ENCODE assay signal across 20 cellular contexts in the genomic region with DNA sequence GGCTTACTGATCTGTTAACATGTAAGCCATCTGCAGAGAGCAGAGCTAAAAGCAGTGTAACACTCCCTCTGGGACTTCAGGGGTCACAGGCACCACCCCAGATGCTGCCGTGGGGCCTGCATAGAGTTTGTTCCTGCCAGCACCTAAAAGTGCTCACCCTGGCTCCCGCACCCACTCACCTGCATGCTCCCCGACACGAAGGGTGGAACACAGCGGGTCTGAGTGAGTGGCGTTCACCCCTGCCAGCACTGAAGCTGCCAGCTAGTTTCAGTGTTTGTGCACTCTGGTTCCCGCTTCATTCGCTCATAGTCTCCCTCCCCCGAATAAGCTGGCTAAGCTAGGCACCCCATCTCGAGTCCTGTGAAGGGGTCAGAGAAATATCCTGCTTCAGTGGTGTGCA.
DNase-seq lines count a peak whose midpoint lies in the region; TF ChIP-seq lines count a peak whose summit lies in the region.
"Had no signal": no experiment of that assay in that cellular context is flagged by ENCODE, and none has a peak within 500 bp of the region (broad histone marks: within the 10 kb centered on the region; RNA-seq: fewer than 3 reads in every experiment).

No MANE protein-coding gene starts in this region.

- H3K79me2 ChIP-seq in H9 (ENCODE audit: insufficient read depth, low read length) (no peaks in the 10 kb centered on the region), OCI-LY7 (ENCODE audit: insufficient read depth, low read depth, low read length) (no peaks in the 10 kb centered on the region)

- H3K27ac Mint-ChIP-seq in H9, result no peak overlapping the region
- H3K27ac Mint-ChIP-seq in nephron progenitor cell, result peak overlapping the region; percentile 43
- H3K27ac Mint-ChIP-seq: CD4-positive, alpha-beta memory T cell had no signal

- no peak overlapping the region for H4K91ac ChIP-seq in H9 (ENCODE audit: insufficient read length, low read depth, low read length)

- H3K79me1 ChIP-seq in H9 (ENCODE audit: insufficient read depth, low read depth, low read length, poor library complexity, severe bottlenecking), result no peaks in the 10 kb centered on the region

- TF ChIP-seq EP300 in suprapubic skin (IDR thresholded peaks at IDR 0.05), result no peak

- no peak overlapping the region for H3K18ac ChIP-seq in H9 (ENCODE audit: insufficient read length, low read depth, low read length)

- H3K36me3 ChIP-seq in OCI-LY7 (ENCODE audit: insufficient read depth, low read length) (no peaks in the 10 kb centered on the region), suprapubic skin (no peaks in the 10 kb centered on the region)
- H3K36me3 ChIP-seq: SJSA1 had no signal

- H3K27me3 Mint-ChIP-seq in H9 (ENCODE audit: low read depth) (no peaks in the 10 kb centered on the region), nephron progenitor cell (ENCODE audit: low read depth, poor library complexity) (no peaks in the 10 kb centered on the region)
- H3K27me3 Mint-ChIP-seq: CD4-positive, alpha-beta memory T cell had no signal

- H4K20me1 ChIP-seq in H9 (ENCODE audit: control insufficient read depth, insufficient read depth, insufficient read length), result no peaks in the 10 kb centered on the region
- no peaks in the 10 kb centered on the region for H4K20me1 ChIP-seq in OCI-LY7 (ENCODE audit: insufficient read depth, low read length)

- H3K27me3 ChIP-seq in H9 (ENCODE audit: insufficient read depth, low read length) (no peaks in the 10 kb centered on the region), suprapubic skin (no peaks in the 10 kb centered on the region)
- H3K27me3 ChIP-seq: SJSA1 had no signal

- no peaks in the 10 kb centered on the region for H3K23me2 ChIP-seq in H9 (ENCODE audit: insufficient read length, low read depth, low read length, poor library complexity, severe bottlenecking)

- H3K9me2 ChIP-seq in OCI-LY7 (ENCODE audit: insufficient read depth, low read length), result no peaks in the 10 kb centered on the region

- intact Hi-C loops in OCI-LY7 (cut with micrococcal nuclease; ENCODE audit: unreplicated experiment), result no loop called here

- peaks cover 15% of the 10 kb centered on the region in 2 experiments for H3K9me3 Mint-ChIP-seq in H9
- H3K9me3 Mint-ChIP-seq in nephron progenitor cell, result peaks cover 13% of the 10 kb centered on the region

- no peak overlapping the region for H3K9ac ChIP-seq in H9 (ENCODE audit: extremely low read depth, insufficient read length, low read length)

- H3K23ac ChIP-seq in H9 (ENCODE audit: insufficient read length, low read depth, low read length), result no peak overlapping the region

- no peak overlapping the region for H2AK5ac ChIP-seq in H9 (ENCODE audit: insufficient read length, low read length)

- H2BK5ac ChIP-seq in H9 (ENCODE audit: insufficient read length, low read length), result no peak overlapping the region

- H2AFZ ChIP-seq in H9 (ENCODE audit: low read length) (no peak overlapping the region), OCI-LY7 (ENCODE audit: low read length) (no peak overlapping the region)

- no peak overlapping the region for H2BK12ac ChIP-seq in H9 (ENCODE audit: insufficient read length, low read depth, low read length)

- BruUV-seq in OCI-LY7 (replicated peaks; lab: Mats Ljungman, UMichigan), result no TSS peak

- H3K4me3 ChIP-seq in OCI-LY7 (ENCODE audit: low read depth, low read length, poor library complexity, severe bottlenecking), result no peak overlapping the region
- no peak overlapping the region for H3K4me3 ChIP-seq in suprapubic skin
- H3K4me3 ChIP-seq: SJSA1 had no signal

- no peaks in the 10 kb centered on the region for H3K4me1 ChIP-seq in H9 (ENCODE audit: insufficient read depth, low read length)
- no peaks in the 10 kb centered on the region for H3K4me1 ChIP-seq in OCI-LY7 (ENCODE audit: insufficient read depth, low read length, poor library complexity, severe bottlenecking)
- no peaks in the 10 kb centered on the region for H3K4me1 ChIP-seq in suprapubic skin
- H3K4me1 ChIP-seq: SJSA1 had no signal

- TF ChIP-seq POLR2A in suprapubic skin (IDR thresholded peaks at IDR 0.05), result no peak

- H3K4me1 Mint-ChIP-seq in H9 (no peaks in the 10 kb centered on the region), nephron progenitor cell (no peaks in the 10 kb centered on the region)
- H3K4me1 Mint-ChIP-seq: CD4-positive, alpha-beta memory T cell had no signal

- no peak overlapping the region for H2BK120ac ChIP-seq in H9 (ENCODE audit: low read depth, low read length, poor library complexity, severe bottlenecking)

- H2BK15ac ChIP-seq in H9 (ENCODE audit: low read depth, low read length), result no peak overlapping the region

- H3K56ac ChIP-seq in H9 (ENCODE audit: insufficient read length, low read depth, low read length), result no peak overlapping the region

- H3K9me3 ChIP-seq in H9 (ENCODE audit: control insufficient read depth, low read depth, low read length), result no peaks in the 10 kb centered on the region
- H3K9me3 ChIP-seq in OCI-LY7 (ENCODE audit: low read length), result 0 out of 2 replicates have a peak, but pooled peaks cover 5% of the 10 kb centered on the region
- no peaks in the 10 kb centered on the region for H3K9me3 ChIP-seq in suprapubic skin
- H3K9me3 ChIP-seq: SJSA1 had no signal

- H3T11ph ChIP-seq in H9 (ENCODE audit: low read length), result no peak overlapping the region

- no CpG with 5 or more reads among the region's 10 CpGs for WGBS in H9 (ENCODE audit: extremely low coverage, insufficient read length, low lambda C conversion rate)
- WGBS in suprapubic skin, result 89% methylated on average over 10 of the region's 10 CpGs

- no peak for TF ChIP-seq CTCF in H9 (conservative IDR thresholded peaks at IDR 0.05)
- no peak for TF ChIP-seq CTCF in OCI-LY7 (conservative IDR thresholded peaks at IDR 0.05; ENCODE audit: low read length)
- TF ChIP-seq CTCF in nephron progenitor cell (IDR thresholded peaks at IDR 0.05), result no peak
- no peak for TF ChIP-seq CTCF in suprapubic skin (IDR thresholded peaks at IDR 0.05)
- no peak for TF ChIP-seq CTCF in GM20000 (IDR thresholded peaks at IDR 0.05; ENCODE audit: extremely low read depth, missing control alignments)

- no peak overlapping the region for H3K27ac ChIP-seq in H9 (ENCODE audit: insufficient read length, low read depth, low read length)
- no peak overlapping the region for H3K27ac ChIP-seq in OCI-LY7 (ENCODE audit: low read depth, low read length, poor library complexity, severe bottlenecking)
- H3K27ac ChIP-seq in suprapubic skin, result no peak overlapping the region
- H3K27ac ChIP-seq: SJSA1 had no signal

- H3K4me3 Mint-ChIP-seq in H9, result no peak overlapping the region
- H3K4me3 Mint-ChIP-seq in nephron progenitor cell, result no peak overlapping the region
- H3K4me3 Mint-ChIP-seq: CD4-positive, alpha-beta memory T cell had no signal

- no peak overlapping the region for H4K8ac ChIP-seq in H9 (replicated peaks; ENCODE audit: insufficient read length, low read depth, low read length)

- H4K5ac ChIP-seq in H9 (ENCODE audit: insufficient read length, low read depth, low read length), result no peak overlapping the region

- H3K4me2 ChIP-seq in H9 (ENCODE audit: insufficient read depth, insufficient read length, low read length) (no peak overlapping the region), OCI-LY7 (ENCODE audit: low read length) (peak overlapping the region; percentile 42; the same call in 1 of the 2 replicates)

- H2BK20ac ChIP-seq in H9 (ENCODE audit: low read depth, low read length, poor library complexity, severe bottlenecking), result no peak overlapping the region

- H3K14ac ChIP-seq in H9 (ENCODE audit: insufficient read depth, low read length), result peak overlapping the region; percentile 44; the same call in 1 of the 2 replicates

- CTCF ChIA-PET in OCI-LY7 (lab: Charles Lee; ENCODE audit: unreplicated experiment), result no interaction called here

- DNase-seq in Ammon's horn (ENCODE audit: low spot score) (peak; percentile 7), H9 (no peak), OCI-LY7 (ENCODE audit: low spot score) (no peak), nephron progenitor cell (no peak), suprapubic skin (ENCODE audit: low spot score in 2 of 2) (no peak), GM20000 (ENCODE audit: low spot score) (no peak), ureter (ENCODE audit: low spot score) (no peak)
- DNase-seq: C1 segment of cervical spinal cord; CD4-positive, alpha-beta memory T cell; COR-L47; DMS53; Karpas-422; NCI-H1417 treated with DMSO at 0.1 percent for 48 hours; NCI-H1694 treated with DMSO at 0.1 percent for 48 hours; NCI-H2081; NCI-H2171; NCI-H345; NCI-H510A treated with DMSO at 0.1 percent for 48 hours; Right ventricle myocardium superior had no signal

- POLR2A ChIA-PET in OCI-LY7 (lab: Charles Lee), result no interaction called here

- no peak overlapping the region for H3K4ac ChIP-seq in H9 (ENCODE audit: low read depth, low read length)

- H3K36me3 Mint-ChIP-seq in H9 (ENCODE audit: insufficient read depth in 1 of 3, low read depth in 3 of 3), result peaks cover 4 to 12% (median 5%) of the 10 kb centered on the region in 3 experiments; a peak in 5 of 7 replicates
- no peaks in the 10 kb centered on the region for H3K36me3 Mint-ChIP-seq in nephron progenitor cell (ENCODE audit: low read depth)
- H3K36me3 Mint-ChIP-seq: CD4-positive, alpha-beta memory T cell had no signal
